Comparison of ENCODE assay signal across 25 cellular contexts in genomic region chr10:61350794-61351193, GRCh38.
DNase-seq lines count a peak whose midpoint lies in the region; ATAC-seq, FAIRE-seq and TF ChIP-seq lines count a peak whose summit lies in the region.
"Had no signal": no experiment of that assay in that cellular context is flagged by ENCODE, and none has a peak within 500 bp of the region (broad histone marks: within the 10 kb centered on the region; RNA-seq: fewer than 3 reads in every experiment).

No MANE protein-coding gene starts in this region.

- H3K4me1 Mint-ChIP-seq in nephron = peaks cover 48% of the 10 kb centered on the region
- no peaks in the 10 kb centered on the region for H3K4me1 Mint-ChIP-seq in activated CD8-positive, alpha-beta T cell treated with anti-CD3 and anti-CD28 coated beads, Interleukin-2, amount 10 ng/mL, durations not matched to agents 7 days and 5 days (ENCODE audit: low read depth)
- H3K4me1 Mint-ChIP-seq: CD14-positive monocyte; CD4-positive, alpha-beta memory T cell; CD4-positive, CD25-positive, alpha-beta regulatory T cell; CD8-positive, alpha-beta memory T cell had no signal

- in situ Hi-C loops in HepG2 (cut with HindIII; ENCODE audit: extremely low pct_ligation_motif_present, low pct_unique_long_range_greater_than_20kb) = no loop called here

- intact Hi-C loops in HepG2 (cut with micrococcal nuclease; ENCODE audit: unreplicated experiment) = no loop called here
- intact Hi-C loops in right lobe of liver (cut with DNase I) = no loop called here

- H3K27ac ChIP-seq in HepG2 (ENCODE audit: extremely low read length, insufficient read depth, low read length) = no peak overlapping the region
- H3K27ac ChIP-seq in right lobe of liver = no peak overlapping the region
- H3K27ac ChIP-seq: 22Rv1, BLaER1 had no signal

- no peaks in the 10 kb centered on the region for H3K9me3 Mint-ChIP-seq in nephron
- H3K9me3 Mint-ChIP-seq in activated CD8-positive, alpha-beta T cell treated with anti-CD3 and anti-CD28 coated beads, Interleukin-2, amount 10 ng/mL, durations not matched to agents 7 days and 5 days (ENCODE audit: insufficient read depth) = no peaks in the 10 kb centered on the region
- H3K9me3 Mint-ChIP-seq: CD4-positive, alpha-beta memory T cell had no signal

- H3K4me3 Mint-ChIP-seq in nephron = no peak overlapping the region
- H3K4me3 Mint-ChIP-seq in activated CD8-positive, alpha-beta T cell treated with anti-CD3 and anti-CD28 coated beads, Interleukin-2, amount 10 ng/mL, durations not matched to agents 7 days and 5 days = no peak overlapping the region
- H3K4me3 Mint-ChIP-seq: CD14-positive monocyte; CD4-positive, alpha-beta memory T cell; CD4-positive, CD25-positive, alpha-beta regulatory T cell; CD8-positive, alpha-beta memory T cell had no signal

- no peak for TF ChIP-seq CTCF in HepG2 (CRISPR knock-in tag; IDR thresholded peaks at IDR 0.05)
- no peak for TF ChIP-seq CTCF in right lobe of liver (IDR thresholded peaks at IDR 0.05)
- no peak for TF ChIP-seq CTCF in nephron (IDR thresholded peaks at IDR 0.05; ENCODE audit: unreplicated experiment in 3 of 3)

- H3K27me3 Mint-ChIP-seq in nephron (ENCODE audit: low read depth) = no peaks in the 10 kb centered on the region
- peaks cover 4% of the 10 kb centered on the region for H3K27me3 Mint-ChIP-seq in activated CD8-positive, alpha-beta T cell treated with anti-CD3 and anti-CD28 coated beads, Interleukin-2, amount 10 ng/mL, durations not matched to agents 7 days and 5 days (ENCODE audit: low read depth)

- H3K27ac Mint-ChIP-seq in nephron = peak overlapping the region; percentile 4 to 48 (median 26)
- H3K27ac Mint-ChIP-seq in activated CD8-positive, alpha-beta T cell treated with anti-CD3 and anti-CD28 coated beads, Interleukin-2, amount 10 ng/mL, durations not matched to agents 7 days and 5 days = no peak overlapping the region
- H3K27ac Mint-ChIP-seq: CD14-positive monocyte; CD4-positive, alpha-beta memory T cell; CD4-positive, CD25-positive, alpha-beta regulatory T cell; CD8-positive, alpha-beta memory T cell had no signal

- H3K27me3 ChIP-seq in HepG2 (ENCODE audit: control insufficient read depth in 1 of 2, insufficient read depth in 2 of 2, low read length in 2 of 2) (no peaks in the 10 kb centered on the region; a peak in 1 of 5 replicates), right lobe of liver (no peaks in the 10 kb centered on the region)
- H3K27me3 ChIP-seq: BE2C, BLaER1 had no signal

- H3K4me1 ChIP-seq in HepG2 (ENCODE audit: insufficient read depth, low read length) (no peaks in the 10 kb centered on the region), right lobe of liver (no peaks in the 10 kb centered on the region)
- H3K4me1 ChIP-seq: BE2C, BLaER1 had no signal

- 4% methylated on average over 1 of the region's 1 CpG for WGBS in HepG2 (ENCODE audit: low lambda C conversion rate)
- 69% methylated on average over 1 of the region's 1 CpG for WGBS in right lobe of liver (ENCODE audit: insufficient coverage, low coverage, low lambda C conversion rate, missing lambda C conversion rate)

- FAIRE-seq in HepG2 (lab: Jason Lieb, UNC) = no peak
- FAIRE-seq: GM12878, GM12892, GM18507 had no signal

- H4K20me1 ChIP-seq in HepG2 (ENCODE audit: insufficient read depth, low read length) = no peaks in the 10 kb centered on the region
- H4K20me1 ChIP-seq: BLaER1 had no signal

- BruUV-seq in HepG2 (replicated peaks; lab: Mats Ljungman, UMichigan) = no TSS peak

- ATAC-seq in HepG2 (no peak), right lobe of liver (no peak), HG03045 (IDR thresholded peaks at IDR 0.05; ENCODE audit: unreplicated experiment) (no peak)
- no peak for ATAC-seq in activated CD8-positive, alpha-beta T cell treated with anti-CD3 and anti-CD28 coated beads, Interleukin-2, amount 10 ng/mL, durations not matched to agents 7 days and 5 days
- ATAC-seq: GM12878 had no signal

- CTCF ChIA-PET in HepG2 (lab: Yijun Ruan, JAX; ENCODE audit: low intra/inter-chr PET ratio, low total read pairs) = no interaction called here
- CTCF ChIA-PET in activated CD8-positive, alpha-beta T cell treated with anti-CD3 and anti-CD28 coated beads, Interleukin-2, amount 10 ng/mL, durations not matched to agents 7 days and 5 days (lab: Charles Lee) = no interaction called here

- POLR2A ChIA-PET in HepG2 (lab: Yijun Ruan, JAX) = no interaction called here
- POLR2A ChIA-PET in activated CD8-positive, alpha-beta T cell treated with anti-CD3 and anti-CD28 coated beads, Interleukin-2, amount 10 ng/mL, durations not matched to agents 7 days and 5 days (lab: Charles Lee) = no interaction called here

- no peak overlapping the region for H3K4me2 ChIP-seq in HepG2 (ENCODE audit: low read depth, low read length)
- H3K4me2 ChIP-seq: BLaER1 had no signal

- H3K9me3 ChIP-seq in HepG2 (ENCODE audit: low read length) = no peaks in the 10 kb centered on the region
- H3K9me3 ChIP-seq in right lobe of liver = no peaks in the 10 kb centered on the region
- H3K9me3 ChIP-seq: BE2C, BLaER1 had no signal

- H2AFZ ChIP-seq in HepG2 (ENCODE audit: low read length) = no peak overlapping the region

- no peaks in the 10 kb centered on the region for H3K36me3 ChIP-seq in HepG2 (replicated peaks in 1 of 2; ENCODE audit: control insufficient read depth in 1 of 2, insufficient read depth in 2 of 2, low read length in 2 of 2)
- no peaks in the 10 kb centered on the region for H3K36me3 ChIP-seq in right lobe of liver
- H3K36me3 ChIP-seq: BE2C, BLaER1 had no signal

- H3K4me3 ChIP-seq in HepG2 (replicated peaks in 1 of 3; ENCODE audit: insufficient read depth in 1 of 3, low read depth in 2 of 3, low read length in 3 of 3) = no peak overlapping the region
- no peak overlapping the region for H3K4me3 ChIP-seq in right lobe of liver
- H3K4me3 ChIP-seq: BLaER1, GM12878 had no signal

- TF ChIP-seq POLR2A in HepG2 (IDR thresholded peaks at IDR 0.05; ENCODE audit: insufficient read depth in 1 of 2, low read depth in 2 of 2, low read length in 2 of 2) (no peak), right lobe of liver (IDR thresholded peaks at IDR 0.05) (no peak)

- TF ChIP-seq EP300 in HepG2 (IDR thresholded peaks at IDR 0.05; ENCODE audit: low read depth in 2 of 2, low read length in 2 of 2) (no peak), HepG2 (CRISPR knock-in tag; IDR thresholded peaks at IDR 0.05; ENCODE audit: borderline replicate concordance) (no peak)

- H3K36me3 Mint-ChIP-seq in nephron (ENCODE audit: low read depth) = no peaks in the 10 kb centered on the region
- H3K36me3 Mint-ChIP-seq in activated CD8-positive, alpha-beta T cell treated with anti-CD3 and anti-CD28 coated beads, Interleukin-2, amount 10 ng/mL, durations not matched to agents 7 days and 5 days (ENCODE audit: low read depth) = no peaks in the 10 kb centered on the region
- H3K36me3 Mint-ChIP-seq: CD14-positive monocyte; CD4-positive, alpha-beta memory T cell; CD4-positive, CD25-positive, alpha-beta regulatory T cell; CD8-positive, alpha-beta memory T cell had no signal

- DNase-seq in HepG2 (ENCODE audit: low spot score) (no peak), right lobe of liver (no peak)
- DNase-seq in activated CD8-positive, alpha-beta T cell treated with anti-CD3 and anti-CD28 coated beads, Interleukin-2, amount 10 ng/mL, durations not matched to agents 7 days and 5 days = no peak
- DNase-seq: ACHN; BE2C; C1 segment of cervical spinal cord; CD4-positive, alpha-beta memory T cell; CD4-positive, CD25-positive, alpha-beta regulatory T cell; CD8-positive, alpha-beta memory T cell; COR-L47; DMS 273 treated with DMSO at 0.1 percent for 48 hours; DMS153; DMS53; DMS79; DND-41; EL; GDM1 had no signal

- H3K79me2 ChIP-seq in HepG2 (ENCODE audit: insufficient read depth, low read length) = no peaks in the 10 kb centered on the region

- TF ChIP-seq RAD21 in HepG2 (CRISPR knock-in tag; IDR thresholded peaks at IDR 0.05) = no peak

- no peak overlapping the region for H3K9ac ChIP-seq in HepG2 (ENCODE audit: insufficient read depth, low read depth, low read length)
- H3K9ac ChIP-seq: BLaER1 had no signal

TF ChIP-seq in HepG2, 621 proteins besides CTCF, POLR2A, EP300 and RAD21:
- TF ChIP-seq SMYD3 (CRISPR knock-in tag; IDR thresholded peaks at IDR 0.05) (no peak), MAFF (IDR thresholded peaks at IDR 0.05; ENCODE audit: low read depth, low read length) (0 out of 2 replicates have a peak, but pooled peaks have one; percentile 16), MAFK (conservative IDR thresholded peaks at IDR 0.05 in 1 of 2, IDR thresholded peaks at IDR 0.05 in 1 of 2; ENCODE audit: low read length in 2 of 2) (peak in 1 of 2 experiments; percentile 57; a peak in 2 of 4 replicates)
